In genomic region chr12:121849660-121850059, GRCh38 we compare ENCODE assay signal across 1 cellular context.
TF ChIP-seq lines count a peak whose summit lies in the region.

No MANE protein-coding gene starts in this region.

TF ChIP-seq in GM23338, 12 proteins besides CTCF, POLR2A, EP300 and RAD21 (continued from another document):
- TF ChIP-seq ZNF462 (CRISPR knock-in tag; IDR thresholded peaks at IDR 0.05) (no peak), REST (IDR thresholded peaks at IDR 0.05; ENCODE audit: unreplicated experiment) (no peak), EZH2phosphoT487 (IDR thresholded peaks at IDR 0.05; ENCODE audit: unreplicated experiment) (no peak), ZNF331 (CRISPR knock-in tag; IDR thresholded peaks at IDR 0.05; ENCODE audit: low read depth) (no peak), ETS1 (IDR thresholded peaks at IDR 0.05) (no peak), EZH2 (IDR thresholded peaks at IDR 0.05; ENCODE audit: low read depth, unreplicated experiment) (no peak), NANOG (IDR thresholded peaks at IDR 0.05; ENCODE audit: borderline replicate concordance) (no peak), JUNB (IDR thresholded peaks at IDR 0.05; ENCODE audit: unreplicated experiment) (no peak)
